9 cellular contexts compared by ENCODE assay signal in the genomic region with DNA sequence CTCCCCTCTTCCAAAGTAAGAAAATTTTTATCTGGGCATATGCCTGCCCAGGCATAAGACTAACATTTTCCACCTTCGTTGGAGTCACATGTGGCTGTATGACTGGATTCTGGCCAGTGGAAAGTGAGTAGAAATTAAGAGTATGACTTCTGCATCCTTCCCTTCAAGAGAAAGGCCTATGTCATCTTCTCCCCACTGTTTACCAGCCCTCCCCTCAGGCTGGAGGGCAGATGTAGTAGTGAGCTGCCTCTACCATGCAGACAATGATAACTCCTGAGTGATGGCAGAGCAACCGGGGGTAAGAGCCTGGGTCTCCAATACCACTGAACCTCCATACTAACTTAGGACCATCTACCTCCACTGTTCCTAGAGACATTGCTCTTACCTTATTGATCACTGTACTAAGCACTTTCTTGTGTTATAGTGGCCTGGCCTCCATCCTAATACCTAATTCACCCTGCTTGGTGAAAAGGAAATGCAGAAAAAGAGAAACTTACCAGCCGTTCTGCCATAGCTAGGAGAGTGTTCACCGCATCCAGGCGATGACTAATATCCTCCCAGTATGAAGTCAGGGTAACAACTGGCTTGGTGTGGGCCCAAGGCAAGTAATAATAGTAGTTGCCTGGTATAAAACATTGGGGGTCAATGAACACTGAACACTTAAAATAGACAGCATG.
DNase-seq lines count a peak whose midpoint lies in the region; ATAC-seq, FAIRE-seq and TF ChIP-seq lines count a peak whose summit lies in the region.
"Had no signal": no experiment of that assay in that cellular context is flagged by ENCODE, and none has a peak within 500 bp of the region (broad histone marks: within the 10 kb centered on the region; RNA-seq: fewer than 3 reads in every experiment).

No MANE protein-coding gene starts in this region.

- ATAC-seq in HG03442 (IDR thresholded peaks at IDR 0.05; ENCODE audit: unreplicated experiment), result peak; percentile 59
- ATAC-seq in stimulated activated naive CD8-positive, alpha-beta T cell treated with anti-CD3 and anti-CD28 coated beads, Interleukin-15, Interleukin-2, amounts not matched to agents 100 U/mL and 50 U/mL, for 24 hours, result peak; percentile 90
- no peak for ATAC-seq in GM19324 (IDR thresholded peaks at IDR 0.05; ENCODE audit: low FRiP score, unreplicated experiment)

- no peak for FAIRE-seq in D721Med (lab: Jason Lieb, UNC)

- H3K4me3 ChIP-seq in fibroblast of pulmonary artery (replicated peaks; ENCODE audit: low read depth, low read length), result no peak overlapping the region

- peak; percentile 14 for DNase-seq in activated CD8-positive, alpha-beta memory T cell treated with anti-CD3 and anti-CD28 coated beads, Interleukin-2, amount 50 U/mL, for 24 hours (ENCODE audit: extremely low read depth)
- DNase-seq in fibroblast of pulmonary artery (ENCODE audit: low read depth), result peak; percentile 71
- peak; percentile 43 for DNase-seq in stimulated activated naive CD8-positive, alpha-beta T cell treated with anti-CD3 and anti-CD28 coated beads, Interleukin-15, Interleukin-2, amounts not matched to agents 100 U/mL and 50 U/mL, for 24 hours
- DNase-seq in NCI-H1436 treated with DMSO at 0.1 percent for 48 hours (lab: John Stamatoyannopoulos, UW), result no peak
- DNase-seq in D721Med (ENCODE audit: insufficient read length, low spot score), result no peak
- no peak for DNase-seq in pons (ENCODE audit: low spot score)
- DNase-seq: head of caudate nucleus had no signal

- no peak for TF ChIP-seq CTCF in fibroblast of pulmonary artery (IDR thresholded peaks at IDR 0.05; ENCODE audit: low read length, missing control alignments)
- TF ChIP-seq CTCF in D721Med (IDR thresholded peaks at IDR 0.05; ENCODE audit: insufficient read depth, missing control alignments), result no peak

Comparison
In these comparisons a context has a peak if more than half of its experiments do, and no peak if none do; other contexts are left out.
1. DNase-seq: peak in activated CD8-positive, alpha-beta memory T cell treated with anti-CD3 and anti-CD28 coated beads, Interleukin-2, amount 50 U/mL, for 24 hours (single experiment), fibroblast of pulmonary artery (single experiment) and stimulated activated naive CD8-positive, alpha-beta T cell treated with anti-CD3 and anti-CD28 coated beads, Interleukin-15, Interleukin-2, amounts not matched to agents 100 U/mL and 50 U/mL, for 24 hours (single experiment); none in NCI-H1436 treated with DMSO at 0.1 percent for 48 hours (single experiment), D721Med (single experiment) and pons (single experiment).